23 cellular contexts compared by ENCODE assay signal in genomic region chr15:96470682-96471290, GRCh38.
"Had no signal": no experiment of that assay in that cellular context is flagged by ENCODE, and none has a peak within 500 bp of the region (broad histone marks: within the 10 kb centered on the region; RNA-seq: fewer than 3 reads in every experiment).

No MANE protein-coding gene starts in this region.

- DNase-seq: activated B cell treated with CpG ODN at 0.5 μM for 24 hours; activated CD4-positive, alpha-beta memory T cell treated with anti-CD3 and anti-CD28 coated beads for 36 hours; activated CD4-positive, alpha-beta T cell treated with anti-CD3 and anti-CD28 coated beads for 1 hour; activated CD4-positive, alpha-beta T cell treated with anti-CD3 and anti-CD28 coated beads, Interleukin-2, amount 10 ng/mL, durations not matched to agents 24 days and 14 days; activated CD8-positive, alpha-beta memory T cell treated with anti-CD3 and anti-CD28 coated beads for 24 hours; activated effector memory CD4-positive, alpha-beta T cell treated with anti-CD3 and anti-CD28 coated beads, Interleukin-2, amount 50 U/mL, for 16 hours; activated naive CD4-positive, alpha-beta T cell treated with Interleukin-2 at 50 U/mL for 16 hours; activated naive CD8-positive, alpha-beta T cell treated with anti-CD3 and anti-CD28 coated beads, Interleukin-2, amount 50 U/mL, for 24 hours; activated T-cell treated with anti-CD3 and anti-CD28 coated beads, Interleukin-2, amount 50 U/mL, for 4 hours; amniotic stem cell; body of pancreas; IMR-90; KG1; NCI-H1048; NCI-H1417; NCI-H1930; NCI-H2107; NCI-H2171 treated with DMSO at 0.1 percent for 48 hours; NCI-H510A treated with DMSO at 0.1 percent for 48 hours; NCI-H69; SJCRH30; T-helper 17 cell; T-helper 9 cell had no signal
